Comparison of ENCODE assay signal across 9 cellular contexts in the genomic region with DNA sequence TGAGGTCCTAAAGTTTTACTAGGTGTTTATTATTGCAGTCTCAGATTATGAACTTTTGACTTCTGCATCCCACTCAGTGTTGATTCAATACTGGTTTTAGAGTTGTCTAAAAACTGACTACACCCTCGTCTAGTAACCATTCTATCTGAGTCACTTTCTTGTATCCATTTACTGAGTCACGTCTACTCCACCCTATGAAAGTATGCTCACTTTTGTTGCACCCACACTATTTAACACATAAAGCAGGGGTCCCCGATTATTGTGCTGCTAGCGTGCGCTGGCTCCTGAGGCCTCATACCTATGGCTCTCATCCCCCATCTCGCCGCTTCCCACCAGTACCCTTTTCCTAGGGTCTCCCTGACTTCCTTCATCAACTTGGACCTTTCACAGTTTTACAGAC. TPM values are rescaled to one million over a fixed set of nuclear protein-coding genes. Genes with fewer than 3 reads are reported as not detected.
DNase-seq lines count a peak whose midpoint lies in the region; ATAC-seq and TF ChIP-seq lines count a peak whose summit lies in the region.
"Had no signal": no experiment of that assay in that cellular context is flagged by ENCODE, and none has a peak within 500 bp of the region (broad histone marks: within the 10 kb centered on the region; RNA-seq: fewer than 3 reads in every experiment).

No MANE protein-coding gene starts in this region.

- TF ChIP-seq CTCF in SK-N-SH (IDR thresholded peaks at IDR 0.05) = no peak

- DNase-seq in activated CD4-positive, alpha-beta T cell treated with anti-CD3 and anti-CD28 coated beads, Interleukin-2, amount 10 ng/mL, durations not matched to agents 7 days and 5 days = no peak
- DNase-seq in activated CD4-positive, alpha-beta T cell treated with anti-CD3 and anti-CD28 coated beads, Interleukin-2, amount 50 U/mL, for 4 hours = no peak
- DNase-seq in SK-N-SH (no peak), GM19238 (ENCODE audit: insufficient read length, low spot score) (no peak), NCI-H1092 (lab: John Stamatoyannopoulos, UW) (no peak)

- no peak overlapping the region; the same call in 1 of the 2 replicates for H2AFZ ChIP-seq in SK-N-SH (ENCODE audit: low read depth)
- H2AFZ ChIP-seq: neural progenitor cell had no signal

- H3K4me2 ChIP-seq in SK-N-SH (peak overlapping the region; percentile 74), skeletal muscle satellite cell (ENCODE audit: low read length) (peak overlapping the region; percentile 74)
- H3K4me2 ChIP-seq: neural progenitor cell had no signal

- no peaks in the 10 kb centered on the region for H4K20me1 ChIP-seq in SK-N-SH (ENCODE audit: insufficient read depth)

- WGBS in SK-N-SH (ENCODE audit: low lambda C conversion rate) = 68% methylated on average over 7 of the region's 7 CpGs

- POLR2A ChIA-PET in activated CD4-positive, alpha-beta T cell treated with anti-CD3 and anti-CD28 coated beads, Interleukin-2, amount 10 ng/mL, durations not matched to agents 7 days and 5 days (lab: Charles Lee) = no interaction called here
- POLR2A ChIA-PET in SK-N-SH (lab: Yijun Ruan, JAX) = no interaction called here

- H3K79me2 ChIP-seq in SK-N-SH (ENCODE audit: insufficient read depth) = peaks cover 3% of the 10 kb centered on the region; the same call in 1 of the 2 replicates

- no peaks in the 10 kb centered on the region for H3K36me3 ChIP-seq in SK-N-SH (replicated peaks in 1 of 2; ENCODE audit: control insufficient read depth in 1 of 2, insufficient read depth in 2 of 2, low read length in 1 of 2)
- H3K36me3 ChIP-seq in duodenal mucosa (ENCODE audit: control insufficient read depth in 1 of 2, insufficient read depth in 2 of 2, low read length in 2 of 2) = peaks cover 0 to 5% of the 10 kb centered on the region in 2 donors
- no peaks in the 10 kb centered on the region for H3K36me3 ChIP-seq in skeletal muscle satellite cell (ENCODE audit: insufficient read depth, low read length)
- H3K36me3 ChIP-seq: neural progenitor cell had no signal

- H3K4me3 Mint-ChIP-seq in activated CD4-positive, alpha-beta T cell treated with anti-CD3 and anti-CD28 coated beads, Interleukin-2, amount 10 ng/mL, durations not matched to agents 7 days and 5 days = peak overlapping the region; percentile 88
- H3K4me3 Mint-ChIP-seq: neural progenitor cell had no signal

- H3K9me3 ChIP-seq in SK-N-SH (0 out of 2 replicates have a peak, but pooled peaks cover 3% of the 10 kb centered on the region), duodenal mucosa (ENCODE audit: control insufficient read depth in 1 of 2, low read length in 2 of 2) (no peaks in the 10 kb centered on the region), skeletal muscle satellite cell (replicated peaks; ENCODE audit: low read length) (no peaks in the 10 kb centered on the region)

- peak overlapping the region; percentile 93 for H3K27ac Mint-ChIP-seq in activated CD4-positive, alpha-beta T cell treated with anti-CD3 and anti-CD28 coated beads, Interleukin-2, amount 10 ng/mL, durations not matched to agents 7 days and 5 days
- H3K27ac Mint-ChIP-seq: neural progenitor cell had no signal

- peaks cover 48% of the 10 kb centered on the region for H3K9me3 Mint-ChIP-seq in activated CD4-positive, alpha-beta T cell treated with anti-CD3 and anti-CD28 coated beads, Interleukin-2, amount 10 ng/mL, durations not matched to agents 7 days and 5 days

- H3K36me3 Mint-ChIP-seq in activated CD4-positive, alpha-beta T cell treated with anti-CD3 and anti-CD28 coated beads, Interleukin-2, amount 10 ng/mL, durations not matched to agents 7 days and 5 days (ENCODE audit: low read depth) = peaks cover 94% of the 10 kb centered on the region
- H3K36me3 Mint-ChIP-seq: neural progenitor cell had no signal

- H3K4me1 Mint-ChIP-seq in activated CD4-positive, alpha-beta T cell treated with anti-CD3 and anti-CD28 coated beads, Interleukin-2, amount 10 ng/mL, durations not matched to agents 7 days and 5 days = peaks cover 71% of the 10 kb centered on the region

- no peaks in the 10 kb centered on the region for H3K27me3 Mint-ChIP-seq in activated CD4-positive, alpha-beta T cell treated with anti-CD3 and anti-CD28 coated beads, Interleukin-2, amount 10 ng/mL, durations not matched to agents 7 days and 5 days

- H3K27ac ChIP-seq in SK-N-SH (ENCODE audit: low read depth in 2 of 2, low read length in 1 of 2) (no peak overlapping the region; a peak in 1 of 4 replicates), duodenal mucosa (ENCODE audit: low read depth, low read length) (no peak overlapping the region)
- H3K27ac ChIP-seq: neural progenitor cell had no signal

- H3K9me2 ChIP-seq in SK-N-SH = no peaks in the 10 kb centered on the region

- TF ChIP-seq EP300 in SK-N-SH (IDR thresholded peaks at IDR 0.05; ENCODE audit: borderline replicate concordance in 1 of 2, low read depth in 1 of 2, low read length in 1 of 2) = no peak

- H3F3A ChIP-seq in SK-N-SH (replicated peaks; ENCODE audit: insufficient read depth) = peaks cover 5% of the 10 kb centered on the region

- H3K4me1 ChIP-seq in SK-N-SH (ENCODE audit: control insufficient read depth in 1 of 2, insufficient read depth in 2 of 2, low read depth in 1 of 2, low read length in 1 of 2) (peaks cover 0 to 5% of the 10 kb centered on the region in 2 experiments; a peak in 2 of 4 replicates), duodenal mucosa (ENCODE audit: control insufficient read depth in 1 of 2, insufficient read depth in 2 of 2, low read length in 2 of 2) (peaks cover 8 to 24% of the 10 kb centered on the region in 2 donors), skeletal muscle satellite cell (ENCODE audit: control insufficient read depth, insufficient read depth, low read length) (peaks cover 38% of the 10 kb centered on the region)
- H3K4me1 ChIP-seq: neural progenitor cell had no signal

- no peak for ATAC-seq in HG02885 (IDR thresholded peaks at IDR 0.05; ENCODE audit: poor library complexity, unreplicated experiment)

- H3K9ac ChIP-seq in SK-N-SH = no peak overlapping the region
- no peak overlapping the region for H3K9ac ChIP-seq in duodenal mucosa (ENCODE audit: low read depth in 1 of 2, low read length in 2 of 2)
- H3K9ac ChIP-seq in skeletal muscle satellite cell (ENCODE audit: low read depth, low read length) = peak overlapping the region; percentile 77
- H3K9ac ChIP-seq: neural progenitor cell had no signal

- CTCF ChIA-PET in activated CD4-positive, alpha-beta T cell treated with anti-CD3 and anti-CD28 coated beads, Interleukin-2, amount 10 ng/mL, durations not matched to agents 7 days and 5 days (lab: Charles Lee) = no interaction called here
- CTCF ChIA-PET in SK-N-SH (lab: Yijun Ruan, JAX) = no interaction called here

- no peak for TF ChIP-seq RAD21 in SK-N-SH (IDR thresholded peaks at IDR 0.05; ENCODE audit: low read length)

- H3K27me3 ChIP-seq in SK-N-SH (ENCODE audit: insufficient read depth) (no peaks in the 10 kb centered on the region), duodenal mucosa (ENCODE audit: control insufficient read depth in 1 of 2, insufficient read depth in 2 of 2, low read length in 2 of 2) (no peaks in the 10 kb centered on the region), skeletal muscle satellite cell (ENCODE audit: control insufficient read depth, insufficient read depth, low read length) (no peaks in the 10 kb centered on the region)
- H3K27me3 ChIP-seq: neural progenitor cell had no signal

- H3K4me3 ChIP-seq in SK-N-SH (ENCODE audit: low read depth in 2 of 2, low read length in 1 of 2) (peak overlapping the region; percentile 12 to 24; a peak in 2 of 4 replicates), duodenal mucosa (ENCODE audit: low read depth in 1 of 2, low read length in 2 of 2) (peak overlapping the region; percentile 10 to 74), skeletal muscle satellite cell (ENCODE audit: low read length) (peak overlapping the region; percentile 71)
- H3K4me3 ChIP-seq: neural progenitor cell had no signal

TF ChIP-seq in SK-N-SH, 30 proteins besides CTCF, POLR2A, EP300 and RAD21:
- TF ChIP-seq MEF2A (IDR thresholded peaks at IDR 0.05; ENCODE audit: borderline replicate concordance, low read depth) (no peak), FOSL2 (IDR thresholded peaks at IDR 0.05; ENCODE audit: borderline replicate concordance, low read depth) (peak; percentile 30; the same call in 1 of the 2 replicates), NRF1 (IDR thresholded peaks at IDR 0.05; ENCODE audit: low read depth, low read length) (no peak), RCOR1 (IDR thresholded peaks at IDR 0.05; ENCODE audit: low read length) (no peak)
TF ChIP-seq in SK-N-SH: peak in this region for 1.

RNA-seq across cellular contexts. Expression of a gene that starts 2.0 kb away (rescaled TPM):
- total RNA-seq in activated CD4-positive, alpha-beta T cell treated with anti-CD3 and anti-CD28 coated beads, Interleukin-2, amount 10 ng/mL, durations not matched to agents 7 days and 5 days = 10 to 100 TPM; 67.3 to 80.1 TPM
- polyA plus RNA-seq in SK-N-SH (2012; rRNA removed) = 0.95 and 1.3 TPM in 2 replicates
- polyA plus RNA-seq in SK-N-SH (2012; cell fraction: cytosol; rRNA removed) = 1.8 and 2.1 TPM in 2 replicates
- polyA plus RNA-seq in SK-N-SH (2012; cell fraction: nucleus; rRNA removed) = 0.46 and 1.1 TPM in 2 replicates
- 15.0 and 19.0 TPM in 2 replicates for total RNA-seq in skeletal muscle satellite cell (2012; rRNA removed)

RNA-seq across cellular contexts. Expression of a gene that starts 32.4 kb away (rescaled TPM):
- total RNA-seq in activated CD4-positive, alpha-beta T cell treated with anti-CD3 and anti-CD28 coated beads, Interleukin-2, amount 10 ng/mL, durations not matched to agents 7 days and 5 days = 100 to 1,000 TPM; 145 to 166 TPM
- 1.8 and 2.2 TPM in 2 replicates for polyA plus RNA-seq in SK-N-SH (2012; rRNA removed)
- polyA plus RNA-seq in SK-N-SH (2012; cell fraction: cytosol; rRNA removed) = 2.3 and 2.6 TPM in 2 replicates
- polyA plus RNA-seq in SK-N-SH (2012; cell fraction: nucleus; rRNA removed) = 2.0 and 5.5 TPM in 2 replicates
- total RNA-seq in skeletal muscle satellite cell (2012; rRNA removed) = 7.4 and 10.5 TPM in 2 replicates

Comparison
In these comparisons a context has a peak if more than half of its experiments do, and no peak if none do; other contexts are left out.
1. H3K4me3 ChIP-seq: peak in every context shown above with its lines; median percentile 71 in skeletal muscle satellite cell; 42 in duodenal mucosa; 18 in SK-N-SH.